13 cellular contexts compared by ENCODE assay signal in the genomic region with DNA sequence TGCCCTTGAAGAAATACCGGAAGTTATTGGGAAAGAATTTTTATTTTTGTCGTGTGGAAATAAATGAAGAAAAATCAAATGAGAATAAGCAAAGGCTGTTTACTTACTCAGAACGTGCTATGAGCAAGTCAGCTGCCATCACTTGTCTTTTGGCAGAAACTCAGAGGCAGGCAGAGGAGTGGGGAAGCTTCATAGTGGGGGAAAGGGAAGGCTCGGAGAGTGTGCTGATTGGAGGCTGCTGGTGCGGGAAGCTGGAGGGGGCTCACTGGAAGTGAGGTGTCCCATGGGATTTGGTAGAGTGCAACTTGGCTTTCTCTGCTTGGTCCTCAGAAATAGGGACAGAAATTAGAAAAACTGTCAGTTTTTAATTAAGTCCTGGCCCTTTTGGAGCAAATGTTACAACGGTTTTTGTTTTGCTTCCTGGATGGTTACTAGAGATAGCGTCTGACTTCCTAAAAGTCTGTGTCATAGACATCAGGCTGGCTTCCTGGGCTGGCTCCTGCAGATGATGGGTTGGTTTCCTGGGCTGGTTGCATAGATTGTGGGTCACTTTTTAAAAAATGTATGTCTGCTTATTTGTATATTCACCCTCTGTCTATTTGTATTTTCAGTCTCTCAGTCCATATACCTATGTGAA.
DNase-seq lines count a peak whose midpoint lies in the region; TF ChIP-seq lines count a peak whose summit lies in the region.
"Had no signal": no experiment of that assay in that cellular context is flagged by ENCODE, and none has a peak within 500 bp of the region (broad histone marks: within the 10 kb centered on the region; RNA-seq: fewer than 3 reads in every experiment).

No MANE protein-coding gene starts in this region.

- H3K9me3 ChIP-seq in osteoblast (ENCODE audit: low read depth, low read length) (no peaks in the 10 kb centered on the region), testis (no peaks in the 10 kb centered on the region), MM.1S (replicated peaks; ENCODE audit: insufficient read depth, low read length) (no peaks in the 10 kb centered on the region)
- H3K9me3 ChIP-seq: psoas muscle had no signal

- H4K20me1 ChIP-seq in osteoblast (ENCODE audit: insufficient read depth, low read length) = no peaks in the 10 kb centered on the region
- no peaks in the 10 kb centered on the region for H4K20me1 ChIP-seq in MM.1S (ENCODE audit: insufficient read depth, low read length)

- H2AFZ ChIP-seq in osteoblast (ENCODE audit: low read length) (peak overlapping the region; percentile 39), MM.1S (ENCODE audit: low read length) (no peak overlapping the region)

- H3K4me3 ChIP-seq in osteoblast (ENCODE audit: insufficient read depth, low read length) (no peak overlapping the region), testis (no peak overlapping the region), MM.1S (ENCODE audit: low read length) (no peak overlapping the region)
- H3K4me3 ChIP-seq: psoas muscle had no signal

- no peaks in the 10 kb centered on the region for H3K9me2 ChIP-seq in MM.1S (replicated peaks; ENCODE audit: insufficient read depth, low read length)

- H3K27ac ChIP-seq in osteoblast (ENCODE audit: low read depth, low read length) (peak overlapping the region; percentile 49), testis (no peak overlapping the region), MM.1S (ENCODE audit: low read length) (no peak overlapping the region)
- H3K27ac ChIP-seq: psoas muscle had no signal

- H3K36me3 ChIP-seq in osteoblast (ENCODE audit: insufficient read depth, low read length) = no peaks in the 10 kb centered on the region
- no peaks in the 10 kb centered on the region for H3K36me3 ChIP-seq in testis (ENCODE audit: low read depth, missing control alignments)
- H3K36me3 ChIP-seq in MM.1S (replicated peaks; ENCODE audit: insufficient read depth, low read length) = no peaks in the 10 kb centered on the region

- intact Hi-C loops in testis (cut with DNase I; ENCODE audit: low total_unique reads) = no loop called here

- H3K9ac ChIP-seq in MM.1S (ENCODE audit: low read length) = no peak overlapping the region

- H3K4me1 ChIP-seq in osteoblast (ENCODE audit: insufficient read depth, low read length) (peaks cover 44% of the 10 kb centered on the region), testis (no peaks in the 10 kb centered on the region), MM.1S (ENCODE audit: low read length) (no peaks in the 10 kb centered on the region)
- H3K4me1 ChIP-seq: psoas muscle had no signal

- TF ChIP-seq POLR2A in testis (IDR thresholded peaks at IDR 0.05) = no peak

- H3F3A ChIP-seq in MM.1S (ENCODE audit: insufficient read depth, low read length) = no peaks in the 10 kb centered on the region

- DNase-seq in EH (ENCODE audit: low read depth) (peak; percentile 61), M059J (ENCODE audit: low read depth) (peak; percentile 20), fibroblast of gingiva (ENCODE audit: low read depth) (peak; percentile 60), osteoblast (ENCODE audit: insufficient read length, low spot score, missing footprints) (no peak), NCI-H146 (lab: John Stamatoyannopoulos, UW) (no peak), testis (no peak), MM.1S (no peak)
- DNase-seq in stimulated activated CD8-positive, alpha-beta memory T cell treated with anti-CD3 and anti-CD28 coated beads, Interleukin-4, amount 100 ng/mL, for 48 hours = no peak
- DNase-seq: COR-L47, endodermal cell, mesendoderm, psoas muscle, SW 1271 had no signal

- 49 to 52% methylated on average over 7 of the region's 7 CpGs for WGBS in testis, 2 donors

- H3K79me2 ChIP-seq in osteoblast (ENCODE audit: insufficient read depth, low read length) (no peaks in the 10 kb centered on the region), MM.1S (ENCODE audit: low read length) (no peaks in the 10 kb centered on the region)

- H3K4me2 ChIP-seq in osteoblast (ENCODE audit: insufficient read depth, low read length) = peak overlapping the region; percentile 3
- H3K4me2 ChIP-seq in MM.1S (ENCODE audit: low read depth, low read length) = no peak overlapping the region

- TF ChIP-seq CTCF in osteoblast (IDR thresholded peaks at IDR 0.05; ENCODE audit: extremely low read depth, low read depth, low read length) (no peak), testis (IDR thresholded peaks at IDR 0.05) (no peak), MM.1S (IDR thresholded peaks at IDR 0.05; ENCODE audit: low read length) (no peak)

- H3K27me3 ChIP-seq in osteoblast (ENCODE audit: insufficient read depth, low read length) = no peaks in the 10 kb centered on the region
- H3K27me3 ChIP-seq in testis = no peaks in the 10 kb centered on the region
- H3K27me3 ChIP-seq in MM.1S (replicated peaks; ENCODE audit: insufficient read depth, low read length) = no peaks in the 10 kb centered on the region

Comparison
In these comparisons a context has a peak if more than half of its experiments do, and no peak if none do; other contexts are left out.
1. DNase-seq: peak in EH (single experiment), M059J (single experiment) and fibroblast of gingiva (single experiment); none in osteoblast (single experiment), NCI-H146 (single experiment), testis (single experiment), MM.1S (single experiment) and stimulated activated CD8-positive, alpha-beta memory T cell treated with anti-CD3 and anti-CD28 coated beads, Interleukin-4, amount 100 ng/mL, for 48 hours (single experiment).